In genomic region chr12:131922772-131923171, GRCh38 we compare ENCODE assay signal across 15 cellular contexts. TPM values are rescaled to one million over a fixed set of nuclear protein-coding genes. Genes with fewer than 3 reads are reported as not detected.
DNase-seq lines count a peak whose midpoint lies in the region; TF ChIP-seq lines count a peak whose summit lies in the region.
"Had no signal": no experiment of that assay in that cellular context is flagged by ENCODE, and none has a peak within 500 bp of the region (broad histone marks: within the 10 kb centered on the region; RNA-seq: fewer than 3 reads in every experiment).

No MANE protein-coding gene starts in this region.

- intact Hi-C loops in OCI-LY7 (cut with micrococcal nuclease; ENCODE audit: unreplicated experiment), result loop anchor here (10.0 kb wide), 1 partner anchor 142 kb away; no protein-coding TSS in a partner anchor
- intact Hi-C loops in esophagus muscularis mucosa (cut with DNase I), result no loop called here

- no peak for TF ChIP-seq EP300 in esophagus muscularis mucosa (IDR thresholded peaks at IDR 0.05)

- H4K20me1 ChIP-seq in OCI-LY7 (ENCODE audit: insufficient read depth, low read length), result no peaks in the 10 kb centered on the region; the same call in 1 of the 2 replicates

- POLR2A ChIA-PET in OCI-LY7 (lab: Charles Lee), result no interaction called here

- H3K27me3 ChIP-seq in esophagus muscularis mucosa, result no peaks in the 10 kb centered on the region
- H3K27me3 ChIP-seq: BE2C had no signal

- H3K9me3 ChIP-seq in OCI-LY7 (ENCODE audit: low read length) (no peaks in the 10 kb centered on the region), esophagus muscularis mucosa (no peaks in the 10 kb centered on the region)
- H3K9me3 ChIP-seq: BE2C, SK-N-SH had no signal

- peaks cover 7% of the 10 kb centered on the region for H3K36me3 Mint-ChIP-seq in mesothelial cell of epicardium

- no peak overlapping the region for H2AFZ ChIP-seq in OCI-LY7 (ENCODE audit: low read length)

- H3K4me1 ChIP-seq in OCI-LY7 (ENCODE audit: insufficient read depth, low read length, poor library complexity, severe bottlenecking), result peaks cover 25% of the 10 kb centered on the region
- H3K4me1 ChIP-seq in esophagus muscularis mucosa, result peaks cover 0 to 15% (median 9%) of the 10 kb centered on the region in 4 donors
- H3K4me1 ChIP-seq: BE2C had no signal

- H3K27ac ChIP-seq in 22Rv1 (peak overlapping the region; percentile 26; the same call in 1 of the 2 replicates), OCI-LY7 (ENCODE audit: low read depth, low read length, poor library complexity, severe bottlenecking) (no peak overlapping the region), esophagus muscularis mucosa (replicated peaks in 1 of 4) (no peak overlapping the region)

- TF ChIP-seq POLR2A in esophagus muscularis mucosa (IDR thresholded peaks at IDR 0.05; ENCODE audit: low read depth), result no peak

- H3K4me1 Mint-ChIP-seq in mesothelial cell of epicardium, result peaks cover 1% of the 10 kb centered on the region

- no TSS peak for BruUV-seq in OCI-LY7 (replicated peaks; lab: Mats Ljungman, UMichigan)

- H3K9me3 Mint-ChIP-seq in mesothelial cell of epicardium, result no peaks in the 10 kb centered on the region
- H3K9me3 Mint-ChIP-seq: CD8-positive, alpha-beta memory T cell had no signal

- H3K4me3 Mint-ChIP-seq in mesothelial cell of epicardium, result no peak overlapping the region

- H3K36me3 ChIP-seq in OCI-LY7 (ENCODE audit: insufficient read depth, low read length) (no peaks in the 10 kb centered on the region), esophagus muscularis mucosa (peaks cover 28 to 52% (median 46%) of the 10 kb centered on the region in 4 donors)

- DNase-seq in GM10266 (ENCODE audit: extremely low spot score), result peak; percentile 12
- DNase-seq in OCI-LY7 (ENCODE audit: low spot score), result no peak
- no peak for DNase-seq in mesothelial cell of epicardium (ENCODE audit: low spot score in 2 of 2, unreplicated experiment in 2 of 2)
- DNase-seq in esophagus muscularis mucosa (ENCODE audit: extremely low spot score), result no peak
- DNase-seq in NCI-H2107 (lab: John Stamatoyannopoulos, UW), result no peak
- DNase-seq in AG08396 (ENCODE audit: low spot score), result no peak
- DNase-seq in NCI-H2227 treated with DMSO at 0.1 percent for 48 hours (lab: John Stamatoyannopoulos, UW), result no peak
- DNase-seq: CD8-positive, alpha-beta memory T cell; NCI-H1436; NCI-H2081; NK-92 treated with Interleukin-12 subunit alpha and Interleukin-12 subunit beta, amount 100 ng/mL, for 24 hours; PC-3; SK-N-SH had no signal

- no peaks in the 10 kb centered on the region for H3K79me2 ChIP-seq in OCI-LY7 (ENCODE audit: insufficient read depth, low read depth, low read length)

- TF ChIP-seq CTCF in 22Rv1 (IDR thresholded peaks at IDR 0.05) (no peak), GM10266 (IDR thresholded peaks at IDR 0.05; ENCODE audit: control insufficient read depth, insufficient read depth, low read depth, missing control alignments) (no peak), OCI-LY7 (conservative IDR thresholded peaks at IDR 0.05; ENCODE audit: low read length) (no peak), mesothelial cell of epicardium (IDR thresholded peaks at IDR 0.05; ENCODE audit: unreplicated experiment) (no peak), esophagus muscularis mucosa (IDR thresholded peaks at IDR 0.05) (no peak)

- H3K4me3 ChIP-seq in OCI-LY7 (ENCODE audit: low read depth, low read length, poor library complexity, severe bottlenecking) (peak overlapping the region; percentile 9), esophagus muscularis mucosa (no peak overlapping the region)

- peak overlapping the region; percentile 61 for H3K4me2 ChIP-seq in OCI-LY7 (ENCODE audit: low read length)
- H3K4me2 ChIP-seq: SK-N-SH had no signal

- peak overlapping the region; percentile 34 for H3K27ac Mint-ChIP-seq in mesothelial cell of epicardium

- no peaks in the 10 kb centered on the region for H3K9me2 ChIP-seq in OCI-LY7 (ENCODE audit: insufficient read depth, low read length)
- H3K9me2 ChIP-seq: SK-N-SH had no signal

- CTCF ChIA-PET in OCI-LY7 (lab: Charles Lee; ENCODE audit: unreplicated experiment), result no interaction called here

- 92% methylated on average over 13 of the region's 13 CpGs for WGBS in esophagus muscularis mucosa

- H3K27me3 Mint-ChIP-seq in mesothelial cell of epicardium (ENCODE audit: low read depth), result no peaks in the 10 kb centered on the region
- H3K27me3 Mint-ChIP-seq: CD8-positive, alpha-beta memory T cell had no signal

RNA-seq across cellular contexts. Expression of gene PUS1, which starts 6.3 kb away (rescaled TPM):
- 38.4 and 43.5 TPM in 2 replicates for total RNA-seq in OCI-LY7 (2014; rRNA removed; shearing (Covaris generic))
- total RNA-seq in OCI-LY7 (2022) (58.9 and 78.3 TPM in 2 replicates), mesothelial cell of epicardium (25.5 to 28.2 TPM (median 27.4 TPM) in 3 replicates), esophagus muscularis mucosa (10 to 100 TPM; 14.7 to 23.3 (median 19.5) TPM)

RNA-seq across cellular contexts. Expression of gene EP400, which starts 27.0 kb away (rescaled TPM):
- 13.5 and 20.7 TPM in 2 replicates for total RNA-seq in OCI-LY7 (2014; rRNA removed; shearing (Covaris generic))
- total RNA-seq in OCI-LY7 (2022) (56.2 and 59.7 TPM in 2 replicates), mesothelial cell of epicardium (74.0 to 77.9 TPM (median 75.3 TPM) in 3 replicates), esophagus muscularis mucosa (10 to 100 TPM; 16.9 to 31.1 (median 22.4) TPM)

RNA-seq across cellular contexts. Expression of gene ULK1, which starts 28.4 kb away (rescaled TPM):
- 1.9 and 4.3 TPM in 2 replicates for total RNA-seq in OCI-LY7 (2014; rRNA removed; shearing (Covaris generic))
- 15.5 and 15.6 TPM in 2 replicates for total RNA-seq in OCI-LY7 (2022)
- 88.8 to 104 TPM (median 93.0 TPM) in 3 replicates for total RNA-seq in mesothelial cell of epicardium
- 10 to 100 TPM; 18.4 to 37.5 (median 26.9) TPM for total RNA-seq in esophagus muscularis mucosa
